Comparison of ENCODE assay signal across 8 cellular contexts in genomic region chr15:77024273-77025065, GRCh38. TPM values are rescaled to one million over a fixed set of nuclear protein-coding genes. Genes with fewer than 3 reads are reported as not detected.
DNase-seq lines count a peak whose midpoint lies in the region; ATAC-seq and TF ChIP-seq lines count a peak whose summit lies in the region.

No MANE protein-coding gene starts in this region.

- peaks cover 0 to 9% of the 10 kb centered on the region in 2 donors for H3K36me3 Mint-ChIP-seq in naive B cell

- peak; percentile 66 to 84 for ATAC-seq in naive B cell (ENCODE audit: low read depth in 2 of 2)
- no peak for ATAC-seq in stimulated activated naive CD8-positive, alpha-beta T cell treated with anti-CD3 and anti-CD28 coated beads, Interleukin-15, Interleukin-2, amounts not matched to agents 100 U/mL and 50 U/mL, for 24 hours
- ATAC-seq in HG03378 (IDR thresholded peaks at IDR 0.05; ENCODE audit: unreplicated experiment): no peak

- H3K4me3 Mint-ChIP-seq in naive B cell: no peak overlapping the region

- DNase-seq in AG09319 (ENCODE audit: extremely low read depth, low read depth) (peak; percentile 12), GM20000 (ENCODE audit: low spot score) (peak; percentile 86), NCI-H82 (lab: John Stamatoyannopoulos, UW) (peak; percentile 84), activated T-cell treated with anti-CD3 and anti-CD28 coated beads for 4 hours (peak; percentile 61), epidermal melanocyte (ENCODE audit: insufficient read length, low spot score) (peak; percentile 74), naive B cell (peak; percentile 65)
- peak; percentile 84 for DNase-seq in stimulated activated naive CD8-positive, alpha-beta T cell treated with anti-CD3 and anti-CD28 coated beads, Interleukin-15, Interleukin-2, amounts not matched to agents 100 U/mL and 50 U/mL, for 24 hours

- no peaks in the 10 kb centered on the region for H3K9me3 Mint-ChIP-seq in naive B cell

- no peak overlapping the region for H3K27ac Mint-ChIP-seq in naive B cell

- peak; percentile 93 for TF ChIP-seq CTCF in AG09319 (IDR thresholded peaks at IDR 0.05; ENCODE audit: low read depth, low read length)
- TF ChIP-seq CTCF in GM20000 (IDR thresholded peaks at IDR 0.05; ENCODE audit: extremely low read depth, missing control alignments): peak; percentile 78

- peaks cover 27 to 36% (median 33%) of the 10 kb centered on the region in 3 donors for H3K4me1 Mint-ChIP-seq in naive B cell

- H3K27me3 Mint-ChIP-seq in naive B cell: no peaks in the 10 kb centered on the region

RNA-seq across cellular contexts. Expression of gene PSTPIP1, which starts 29.5 kb away (rescaled TPM):
- polyA plus RNA-seq in naive B cell (ENCODE audit: low read depth in 6 of 6): 10 to 100 TPM; 15.6 to 34.1 (median 24.1) TPM

RNA-seq across cellular contexts. Expression of gene TSPAN3, which starts 46.4 kb away (rescaled TPM):
- 100 to 1,000 TPM; 418 to 685 (median 569) TPM for polyA plus RNA-seq in naive B cell (ENCODE audit: low read depth in 6 of 6)

Comparison
In these comparisons a context has a peak if more than half of its experiments do, and no peak if none do; other contexts are left out.
1. DNase-seq: peak in every context shown above with its lines; median percentile 86 in GM20000; 84 in NCI-H82; 84 in stimulated activated naive CD8-positive, alpha-beta T cell treated with anti-CD3 and anti-CD28 coated beads, Interleukin-15, Interleukin-2, amounts not matched to agents 100 U/mL and 50 U/mL, for 24 hours; 74 in epidermal melanocyte; 65 in naive B cell; 61 in activated T-cell treated with anti-CD3 and anti-CD28 coated beads for 4 hours; 12 in AG09319.
2. ATAC-seq: peak in naive B cell (2 of 2); none in stimulated activated naive CD8-positive, alpha-beta T cell treated with anti-CD3 and anti-CD28 coated beads, Interleukin-15, Interleukin-2, amounts not matched to agents 100 U/mL and 50 U/mL, for 24 hours (single experiment) and HG03378 (single experiment).